ENCODE assay signal across 8 cellular contexts in the genomic region with DNA sequence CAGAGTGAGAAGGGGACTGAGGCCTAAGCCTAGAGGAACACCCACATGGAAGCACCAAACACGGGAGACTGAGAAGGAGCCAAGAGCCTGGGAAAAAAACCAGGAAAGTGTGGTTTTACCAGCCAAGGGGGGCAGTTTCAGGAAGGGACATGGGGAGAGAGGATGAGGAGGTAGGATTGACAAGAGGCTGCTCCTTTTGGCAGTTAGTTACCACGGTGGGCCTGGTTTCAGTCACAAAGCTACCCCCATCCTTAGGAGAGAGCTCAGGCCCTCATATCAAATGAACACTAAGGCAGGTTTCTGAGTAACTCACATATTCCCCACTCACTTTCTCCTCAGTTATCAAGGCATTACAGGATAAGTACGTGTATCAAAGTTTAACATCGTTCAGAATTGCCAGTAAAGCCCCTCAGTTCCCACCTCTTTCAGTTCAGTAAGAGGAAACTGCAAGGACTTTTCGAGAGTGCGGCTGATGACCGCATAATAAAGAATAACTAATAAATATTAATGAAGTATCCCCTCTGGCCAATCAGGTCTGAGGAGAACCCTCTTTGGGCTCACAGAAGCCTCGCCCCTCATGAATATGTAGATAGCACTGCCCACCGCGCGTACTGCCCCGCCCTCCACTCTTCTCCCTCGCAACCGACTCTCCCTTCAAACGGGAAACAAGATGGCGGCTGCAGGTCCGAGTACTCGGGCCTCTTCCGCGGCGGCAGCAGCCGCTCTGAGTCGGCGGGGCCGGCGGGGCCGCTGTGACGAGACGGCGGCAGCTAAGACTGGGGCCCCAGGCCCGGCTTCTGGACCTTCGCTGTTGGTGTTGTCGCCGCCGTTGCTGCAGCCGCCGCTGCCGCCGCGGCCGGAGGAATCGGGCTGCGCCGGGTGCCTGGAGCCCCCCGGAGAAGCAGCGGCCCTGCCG.
A peak's percentile ranks its signal among the peaks of the same experiment; 100 is the strongest.
DNase-seq lines count a peak whose midpoint lies in the region; ATAC-seq and FAIRE-seq lines count a peak whose summit lies in the region.

A gene with protein sequence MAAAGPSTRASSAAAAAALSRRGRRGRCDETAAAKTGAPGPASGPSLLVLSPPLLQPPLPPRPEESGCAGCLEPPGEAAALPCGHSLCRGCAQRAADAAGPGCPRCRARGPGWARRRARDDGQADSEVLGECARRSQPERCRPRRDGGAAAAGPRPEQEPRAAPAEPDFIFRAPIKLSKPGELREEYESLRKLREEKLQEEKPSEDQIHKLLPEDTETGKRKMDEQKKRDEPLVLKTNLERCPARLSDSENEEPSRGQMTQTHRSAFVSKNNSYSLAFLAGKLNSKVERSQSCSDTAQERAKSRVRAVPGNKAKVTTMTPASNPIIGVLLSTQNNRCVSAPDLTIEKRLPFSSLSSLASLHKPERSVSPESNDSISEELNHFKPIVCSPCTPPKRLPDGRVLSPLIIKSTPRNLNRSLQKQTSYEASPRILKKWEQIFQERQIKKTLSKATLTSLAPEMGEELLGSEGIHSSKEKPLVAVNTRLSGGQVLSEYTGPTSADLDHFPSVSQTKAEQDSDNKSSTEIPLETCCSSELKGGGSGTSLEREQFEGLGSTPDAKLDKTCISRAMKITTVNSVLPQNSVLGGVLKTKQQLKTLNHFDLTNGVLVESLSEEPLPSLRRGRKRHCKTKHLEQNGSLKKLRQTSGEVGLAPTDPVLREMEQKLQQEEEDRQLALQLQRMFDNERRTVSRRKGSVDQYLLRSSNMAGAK (plus strand): TSS at position 639 of the 916 bp plus-strand sequence. CDS start 32 bp downstream, at position 671.

- ATAC-seq in GM19023 (IDR thresholded peaks at IDR 0.05; ENCODE audit: unreplicated experiment) (peak; percentile 99), HG03280 (IDR thresholded peaks at IDR 0.05; ENCODE audit: unreplicated experiment) (peak; percentile 98)

- FAIRE-seq in islet of Langerhans (lab: Jason Lieb, UNC): peak; percentile 85

- DNase-seq in AG08396 (ENCODE audit: low spot score): peak; percentile 98
- DNase-seq in NCI-H345 treated with DMSO at 0.1 percent for 48 hours (lab: John Stamatoyannopoulos, UW; ENCODE audit: unreplicated experiment): peak; percentile 91
- DNase-seq in activated CD4-positive, CD25-positive, alpha-beta regulatory T cell (lab: John Stamatoyannopoulos, UW): peak; percentile 68 to 83 (median 76)
- peak; percentile 87 for DNase-seq in central memory CD4-positive, alpha-beta T cell
- DNase-seq in stimulated activated CD4-positive, alpha-beta T cell treated with anti-CD3 and anti-CD28 coated beads, Interleukin-12 subunit alpha, Interleukin-12 subunit beta, amount 100 ng/mL, for 4 hours: peak; percentile 81

Comparison
In these comparisons a context has a peak if more than half of its experiments do, and no peak if none do; other contexts are left out.
1. Peak in every context shown above with its lines: DNase-seq and ATAC-seq.